ENCODE assay signal across 1 cellular context in genomic region chr1:26053718-26054572, GRCh38.
TF ChIP-seq lines count a peak whose summit lies in the region.

No MANE protein-coding gene starts in this region.

TF ChIP-seq in WTC11, 78 proteins besides CTCF, POLR2A, EP300 and RAD21 (continued from another document):
- TF ChIP-seq ZNF532 (CRISPR knock-in tag; IDR thresholded peaks at IDR 0.05; ENCODE audit: borderline replicate concordance): no peak
- TF ChIP-seq RORB (CRISPR knock-in tag; IDR thresholded peaks at IDR 0.05): no peak
- no peak for TF ChIP-seq E2F1 (CRISPR knock-in tag; IDR thresholded peaks at IDR 0.05)
- TF ChIP-seq ATF2 (CRISPR knock-in tag; IDR thresholded peaks at IDR 0.05; ENCODE audit: borderline replicate concordance, low read depth): no peak
- no peak for TF ChIP-seq TP53 (CRISPR knock-in tag; IDR thresholded peaks at IDR 0.05)
